In genomic region chr1:16898298-16898697, GRCh38 we compare ENCODE assay signal across 5 cellular contexts. TPM values are rescaled to one million over a fixed set of nuclear protein-coding genes. Genes with fewer than 3 reads are reported as not detected.
"Had no signal": no experiment of that assay in that cellular context is flagged by ENCODE, and none has a peak within 500 bp of the region (broad histone marks: within the 10 kb centered on the region; RNA-seq: fewer than 3 reads in every experiment).

No MANE protein-coding gene starts in this region.

RNA-seq across cellular contexts. Expression of gene RNU1-2, which starts 2.5 kb away (rescaled TPM):
- polyA plus RNA-seq: adrenal gland, aorta, cardiac muscle cell, lung, right cardiac atrium had no signal
